ENCODE assay signal across 8 cellular contexts in the genomic region with DNA sequence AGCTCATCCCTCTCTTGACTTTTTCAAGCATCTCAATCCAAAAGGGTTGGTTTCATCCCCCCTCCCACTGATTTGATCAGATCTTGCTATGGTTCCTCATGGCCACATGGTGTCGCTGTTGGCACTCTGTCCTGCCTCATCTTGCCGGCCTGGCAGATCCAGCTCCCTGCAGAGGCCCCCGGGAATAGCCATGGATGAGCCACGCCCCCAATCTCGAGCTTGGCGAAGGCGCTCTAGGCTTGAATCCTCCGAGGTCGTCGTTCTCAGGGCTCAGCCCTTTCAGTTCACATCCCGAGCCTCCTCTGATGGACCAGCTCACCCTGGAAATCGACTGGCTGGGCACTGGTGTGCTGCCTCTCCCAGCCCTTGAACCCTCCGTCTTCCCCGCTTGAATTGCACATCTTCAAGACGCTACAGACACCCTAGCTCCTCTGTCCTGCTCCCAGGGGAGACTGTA.
A peak's percentile ranks its signal among the peaks of the same experiment; 100 is the strongest.
DNase-seq lines count a peak whose midpoint lies in the region; ATAC-seq, FAIRE-seq and TF ChIP-seq lines count a peak whose summit lies in the region.

No MANE protein-coding gene starts in this region.

- no peak overlapping the region for H3K9ac ChIP-seq in kidney (ENCODE audit: low read length in 2 of 2)

- H3K36me3 ChIP-seq in Panc1 (ENCODE audit: control insufficient read depth, insufficient read depth, low read length) = no peaks in the 10 kb centered on the region
- H3K36me3 ChIP-seq in kidney (ENCODE audit: control insufficient read depth in 1 of 2, insufficient read depth in 2 of 2, low read length in 2 of 2) = no peaks in the 10 kb centered on the region

- peak; percentile 95 for TF ChIP-seq CTCF in LNCAP (IDR thresholded peaks at IDR 0.05)
- TF ChIP-seq CTCF in Panc1 (IDR thresholded peaks at IDR 0.05) = peak; percentile 91
- peak; percentile 84 for TF ChIP-seq CTCF in kidney (IDR thresholded peaks at IDR 0.05; ENCODE audit: borderline replicate concordance, extremely low read depth, insufficient read depth)

- H3K27ac ChIP-seq in Panc1 (ENCODE audit: low read length) (no peak overlapping the region), kidney (ENCODE audit: low read depth in 2 of 2, low read length in 2 of 2) (no peak overlapping the region)

- intact Hi-C loops in Panc1 (cut with micrococcal nuclease; ENCODE audit: unreplicated experiment) (no loop called here), kidney (cut with DNase I) (no loop called here)

- peak; percentile 90 for ATAC-seq in Panc1

- H3K27me3 ChIP-seq in Panc1 (ENCODE audit: control insufficient read depth, insufficient read depth, low read length) = peaks cover 2% of the 10 kb centered on the region; the same call in 1 of the 2 replicates

- BruUV-seq in Panc1 (replicated peaks; lab: Mats Ljungman, UMichigan) = no TSS peak

- H3K4me1 ChIP-seq in Panc1 (ENCODE audit: control insufficient read depth, insufficient read depth, low read length) (no peaks in the 10 kb centered on the region), kidney (ENCODE audit: control insufficient read depth in 1 of 2, insufficient read depth in 1 of 2, low read depth in 1 of 2, low read length in 2 of 2) (peaks cover 0 to 2% of the 10 kb centered on the region in 2 donors)

- peak; percentile 30 for DNase-seq in activated CD4-positive, CD25-positive, alpha-beta regulatory T cell treated with anti-CD3 and anti-CD28 coated beads, Interleukin-2, amount 50 U/mL, for 72 hours
- no peak for DNase-seq in activated CD4-positive, CD25-positive, alpha-beta regulatory T cell (lab: John Stamatoyannopoulos, UW)
- DNase-seq in Panc1 (ENCODE audit: low read depth, low spot score) = peak; percentile 24
- DNase-seq in cerebellar cortex (ENCODE audit: low spot score) = peak; percentile 74
- peak; percentile 91 for DNase-seq in kidney
- peak in 3 of 4 experiments; percentile 1 to 5 (median 1) for DNase-seq in stimulated activated CD4-positive, alpha-beta T cell treated with anti-CD3 and anti-CD28 coated beads, Interleukin-1b, Interleukin-23, amount 100 ng/mL, for 24 hours (ENCODE audit: low read depth in 4 of 4, low spot score in 1 of 4)
- DNase-seq in GOT3 (lab: John Stamatoyannopoulos, UW) = no peak

- peak; percentile 13 for FAIRE-seq in kidney (lab: Jason Lieb, UNC)

- POLR2A ChIA-PET in Panc1 (lab: Charles Lee) = no interaction called here

- in situ Hi-C loops in Panc1 (cut with HindIII; ENCODE audit: low pct_unique_long_range_greater_than_20kb, low sequenced_read_pairs) = no loop called here

- H3K4me3 ChIP-seq in Panc1 (ENCODE audit: low read depth in 2 of 2, low read length in 2 of 2) (peak overlapping the region in 1 of 2 experiments; percentile 17; a peak in 1 of 4 replicates), kidney (ENCODE audit: low read length in 2 of 2) (peak overlapping the region; percentile 18 to 44)

- CTCF ChIA-PET in Panc1 (lab: Charles Lee) = interaction anchor here (0.7 kb wide), 2 partner anchors 113 to 247 kb away, joined by 3 read pairs; no protein-coding TSS in a partner anchor

- no peaks in the 10 kb centered on the region for H3K9me3 ChIP-seq in Panc1 (ENCODE audit: control insufficient read depth, insufficient read depth, low read depth, low read length)
- no peaks in the 10 kb centered on the region for H3K9me3 ChIP-seq in kidney (ENCODE audit: control insufficient read depth in 1 of 2, low read length in 2 of 2)

Comparison
In these comparisons a context has a peak if more than half of its experiments do, and no peak if none do; other contexts are left out.
1. DNase-seq: peak in activated CD4-positive, CD25-positive, alpha-beta regulatory T cell treated with anti-CD3 and anti-CD28 coated beads, Interleukin-2, amount 50 U/mL, for 72 hours (single experiment), Panc1 (single experiment), cerebellar cortex (single experiment), kidney (single experiment) and stimulated activated CD4-positive, alpha-beta T cell treated with anti-CD3 and anti-CD28 coated beads, Interleukin-1b, Interleukin-23, amount 100 ng/mL, for 24 hours (3 of 4); none in activated CD4-positive, CD25-positive, alpha-beta regulatory T cell (0 of 4) and GOT3 (single experiment).
2. Peak in every context shown above with its lines, with median percentiles within 50 percentile points of each other: CTCF ChIP-seq.